In genomic region chr22:35156945-35157344, GRCh38 we compare ENCODE assay signal across 14 cellular contexts.
"Had no signal": no experiment of that assay in that cellular context is flagged by ENCODE, and none has a peak within 500 bp of the region (broad histone marks: within the 10 kb centered on the region; RNA-seq: fewer than 3 reads in every experiment).

No MANE protein-coding gene starts in this region.

- H3K4me1 Mint-ChIP-seq: activated CD4-positive, alpha-beta T cell treated with anti-CD3 and anti-CD28 coated beads for 36 hours; activated CD8-positive, alpha-beta memory T cell treated with anti-CD3 and anti-CD28 coated beads, Interleukin-2, amount 10 ng/mL, durations not matched to agents 7 days and 5 days; naive thymus-derived CD8-positive, alpha-beta T cell had no signal

- H3K27me3 Mint-ChIP-seq: activated CD8-positive, alpha-beta memory T cell treated with anti-CD3 and anti-CD28 coated beads, Interleukin-2, amount 10 ng/mL, durations not matched to agents 7 days and 5 days had no signal

- DNase-seq: activated CD4-positive, alpha-beta memory T cell treated with anti-CD3 and anti-CD28 coated beads for 36 hours; activated CD8-positive, alpha-beta memory T cell treated with anti-CD3 and anti-CD28 coated beads, Interleukin-2, amount 10 ng/mL, durations not matched to agents 7 days and 5 days; activated effector memory CD4-positive, alpha-beta T cell treated with Interleukin-2 at 50 U/mL for 16 hours; activated naive CD4-positive, alpha-beta T cell treated with anti-CD3 and anti-CD28 coated beads, Interleukin-2, amount 50 U/mL, for 16 hours; activated T-cell treated with anti-CD3 and anti-CD28 coated beads, Interleukin-2, amount 50 U/mL, for 24 hours; adrenal gland; gastrocnemius medialis; heart left ventricle; naive thymus-derived CD8-positive, alpha-beta T cell; stimulated activated CD4-positive, alpha-beta T cell treated with anti-CD3 and anti-CD28 coated beads, Interleukin-12 subunit alpha, Interleukin-12 subunit beta, amount 100 ng/mL, for 4 hours; stimulated activated CD4-positive, alpha-beta T cell treated with anti-CD3 and anti-CD28 coated beads, Interleukin-2, amount 100 ng/mL, for 24 hours; stomach had no signal

- H3K4me3 Mint-ChIP-seq: activated CD4-positive, alpha-beta memory T cell treated with anti-CD3 and anti-CD28 coated beads for 36 hours; activated CD4-positive, alpha-beta T cell treated with anti-CD3 and anti-CD28 coated beads for 36 hours; activated CD8-positive, alpha-beta memory T cell treated with anti-CD3 and anti-CD28 coated beads, Interleukin-2, amount 10 ng/mL, durations not matched to agents 7 days and 5 days; activated T-cell treated with anti-CD3 and anti-CD28 coated beads, Interleukin-2, amount 50 U/mL, for 24 hours; naive thymus-derived CD8-positive, alpha-beta T cell had no signal

- H3K36me3 Mint-ChIP-seq: activated CD4-positive, alpha-beta memory T cell treated with anti-CD3 and anti-CD28 coated beads for 36 hours; activated CD8-positive, alpha-beta memory T cell treated with anti-CD3 and anti-CD28 coated beads, Interleukin-2, amount 10 ng/mL, durations not matched to agents 7 days and 5 days; naive thymus-derived CD8-positive, alpha-beta T cell had no signal

- H3K4me1 ChIP-seq: adrenal gland, gastrocnemius medialis, stomach had no signal

- H3K9me3 Mint-ChIP-seq: activated CD4-positive, alpha-beta memory T cell treated with anti-CD3 and anti-CD28 coated beads for 36 hours; activated T-cell treated with anti-CD3 and anti-CD28 coated beads, Interleukin-2, amount 50 U/mL, for 24 hours; naive thymus-derived CD8-positive, alpha-beta T cell had no signal

- H3K27ac ChIP-seq: gastrocnemius medialis, heart left ventricle, stomach, thoracic aorta had no signal

- H3K9me3 ChIP-seq: adrenal gland, gastrocnemius medialis, heart left ventricle, stomach, thoracic aorta had no signal

- H3K27ac Mint-ChIP-seq: activated CD4-positive, alpha-beta memory T cell treated with anti-CD3 and anti-CD28 coated beads for 36 hours; activated CD4-positive, alpha-beta T cell treated with anti-CD3 and anti-CD28 coated beads for 36 hours; activated CD8-positive, alpha-beta memory T cell treated with anti-CD3 and anti-CD28 coated beads, Interleukin-2, amount 10 ng/mL, durations not matched to agents 7 days and 5 days; activated T-cell treated with anti-CD3 and anti-CD28 coated beads, Interleukin-2, amount 50 U/mL, for 24 hours; naive thymus-derived CD8-positive, alpha-beta T cell had no signal

- H3K36me3 ChIP-seq: adrenal gland, gastrocnemius medialis, heart left ventricle, stomach, thoracic aorta had no signal

- H3K4me3 ChIP-seq: adrenal gland, gastrocnemius medialis, heart left ventricle, stomach, thoracic aorta had no signal

- ATAC-seq: activated CD8-positive, alpha-beta memory T cell treated with anti-CD3 and anti-CD28 coated beads, Interleukin-2, amount 10 ng/mL, durations not matched to agents 7 days and 5 days; gastrocnemius medialis; heart left ventricle; naive thymus-derived CD8-positive, alpha-beta T cell had no signal
